In genomic region chr21:38120984-38121855, GRCh38 we compare ENCODE assay signal across 1 cellular context.
TF ChIP-seq lines count a peak whose summit lies in the region.

No MANE protein-coding gene starts in this region.

TF ChIP-seq in K562, 482 proteins besides CTCF, POLR2A, EP300 and RAD21 (continued from another document and continues in another):
- TF ChIP-seq, protein P1, sequence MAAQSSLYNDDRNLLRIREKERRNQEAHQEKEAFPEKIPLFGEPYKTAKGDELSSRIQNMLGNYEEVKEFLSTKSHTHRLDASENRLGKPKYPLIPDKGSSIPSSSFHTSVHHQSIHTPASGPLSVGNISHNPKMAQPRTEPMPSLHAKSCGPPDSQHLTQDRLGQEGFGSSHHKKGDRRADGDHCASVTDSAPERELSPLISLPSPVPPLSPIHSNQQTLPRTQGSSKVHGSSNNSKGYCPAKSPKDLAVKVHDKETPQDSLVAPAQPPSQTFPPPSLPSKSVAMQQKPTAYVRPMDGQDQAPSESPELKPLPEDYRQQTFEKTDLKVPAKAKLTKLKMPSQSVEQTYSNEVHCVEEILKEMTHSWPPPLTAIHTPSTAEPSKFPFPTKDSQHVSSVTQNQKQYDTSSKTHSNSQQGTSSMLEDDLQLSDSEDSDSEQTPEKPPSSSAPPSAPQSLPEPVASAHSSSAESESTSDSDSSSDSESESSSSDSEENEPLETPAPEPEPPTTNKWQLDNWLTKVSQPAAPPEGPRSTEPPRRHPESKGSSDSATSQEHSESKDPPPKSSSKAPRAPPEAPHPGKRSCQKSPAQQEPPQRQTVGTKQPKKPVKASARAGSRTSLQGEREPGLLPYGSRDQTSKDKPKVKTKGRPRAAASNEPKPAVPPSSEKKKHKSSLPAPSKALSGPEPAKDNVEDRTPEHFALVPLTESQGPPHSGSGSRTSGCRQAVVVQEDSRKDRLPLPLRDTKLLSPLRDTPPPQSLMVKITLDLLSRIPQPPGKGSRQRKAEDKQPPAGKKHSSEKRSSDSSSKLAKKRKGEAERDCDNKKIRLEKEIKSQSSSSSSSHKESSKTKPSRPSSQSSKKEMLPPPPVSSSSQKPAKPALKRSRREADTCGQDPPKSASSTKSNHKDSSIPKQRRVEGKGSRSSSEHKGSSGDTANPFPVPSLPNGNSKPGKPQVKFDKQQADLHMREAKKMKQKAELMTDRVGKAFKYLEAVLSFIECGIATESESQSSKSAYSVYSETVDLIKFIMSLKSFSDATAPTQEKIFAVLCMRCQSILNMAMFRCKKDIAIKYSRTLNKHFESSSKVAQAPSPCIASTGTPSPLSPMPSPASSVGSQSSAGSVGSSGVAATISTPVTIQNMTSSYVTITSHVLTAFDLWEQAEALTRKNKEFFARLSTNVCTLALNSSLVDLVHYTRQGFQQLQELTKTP (IDR thresholded peaks at IDR 0.05; ENCODE audit: low read depth in 1 of 2, partially characterized antibody in 2 of 2) = peak in 1 of 2 experiments; percentile 81
- TF ChIP-seq MCM3 (IDR thresholded peaks at IDR 0.05) = no peak
- TF ChIP-seq NBN (IDR thresholded peaks at IDR 0.05; ENCODE audit: low read depth) = peak; percentile 41
- TF ChIP-seq, protein P2, sequence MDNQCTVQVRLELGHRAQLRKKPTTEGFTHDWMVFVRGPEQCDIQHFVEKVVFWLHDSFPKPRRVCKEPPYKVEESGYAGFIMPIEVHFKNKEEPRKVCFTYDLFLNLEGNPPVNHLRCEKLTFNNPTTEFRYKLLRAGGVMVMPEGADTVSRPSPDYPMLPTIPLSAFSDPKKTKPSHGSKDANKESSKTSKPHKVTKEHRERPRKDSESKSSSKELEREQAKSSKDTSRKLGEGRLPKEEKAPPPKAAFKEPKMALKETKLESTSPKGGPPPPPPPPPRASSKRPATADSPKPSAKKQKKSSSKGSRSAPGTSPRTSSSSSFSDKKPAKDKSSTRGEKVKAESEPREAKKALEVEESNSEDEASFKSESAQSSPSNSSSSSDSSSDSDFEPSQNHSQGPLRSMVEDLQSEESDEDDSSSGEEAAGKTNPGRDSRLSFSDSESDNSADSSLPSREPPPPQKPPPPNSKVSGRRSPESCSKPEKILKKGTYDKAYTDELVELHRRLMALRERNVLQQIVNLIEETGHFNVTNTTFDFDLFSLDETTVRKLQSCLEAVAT (IDR thresholded peaks at IDR 0.05) = peak; percentile 85 to 90
- peak; percentile 71; the same call in 1 of the 2 replicates for TF ChIP-seq MTA1 (IDR thresholded peaks at IDR 0.05; ENCODE audit: borderline replicate concordance)
- TF ChIP-seq TAF7 (tag; IDR thresholded peaks at IDR 0.05) = peak; percentile 92
- peak; percentile 45 for TF ChIP-seq GMEB1 (CRISPR knock-in tag; IDR thresholded peaks at IDR 0.05)
- TF ChIP-seq HEY1 (CRISPR knock-in tag; IDR thresholded peaks at IDR 0.05; ENCODE audit: borderline replicate concordance) = no peak
- no peak for TF ChIP-seq CBFB (CRISPR knock-in tag; IDR thresholded peaks at IDR 0.05)
- TF ChIP-seq, protein P3, sequence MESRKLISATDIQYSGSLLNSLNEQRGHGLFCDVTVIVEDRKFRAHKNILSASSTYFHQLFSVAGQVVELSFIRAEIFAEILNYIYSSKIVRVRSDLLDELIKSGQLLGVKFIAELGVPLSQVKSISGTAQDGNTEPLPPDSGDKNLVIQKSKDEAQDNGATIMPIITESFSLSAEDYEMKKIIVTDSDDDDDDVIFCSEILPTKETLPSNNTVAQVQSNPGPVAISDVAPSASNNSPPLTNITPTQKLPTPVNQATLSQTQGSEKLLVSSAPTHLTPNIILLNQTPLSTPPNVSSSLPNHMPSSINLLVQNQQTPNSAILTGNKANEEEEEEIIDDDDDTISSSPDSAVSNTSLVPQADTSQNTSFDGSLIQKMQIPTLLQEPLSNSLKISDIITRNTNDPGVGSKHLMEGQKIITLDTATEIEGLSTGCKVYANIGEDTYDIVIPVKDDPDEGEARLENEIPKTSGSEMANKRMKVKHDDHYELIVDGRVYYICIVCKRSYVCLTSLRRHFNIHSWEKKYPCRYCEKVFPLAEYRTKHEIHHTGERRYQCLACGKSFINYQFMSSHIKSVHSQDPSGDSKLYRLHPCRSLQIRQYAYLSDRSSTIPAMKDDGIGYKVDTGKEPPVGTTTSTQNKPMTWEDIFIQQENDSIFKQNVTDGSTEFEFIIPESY (CRISPR knock-in tag; IDR thresholded peaks at IDR 0.05) = 0 out of 2 replicates have a peak, but pooled peaks have one; percentile 33
- no peak for TF ChIP-seq RREB1 (CRISPR knock-in tag; IDR thresholded peaks at IDR 0.05)
- peak; percentile 94 for TF ChIP-seq MTA3 (IDR thresholded peaks at IDR 0.05; ENCODE audit: borderline replicate concordance)
- TF ChIP-seq NKRF (IDR thresholded peaks at IDR 0.05; ENCODE audit: borderline replicate concordance) = peak; percentile 79
- 0 out of 2 replicates have a peak, but pooled peaks have one; percentile 32 for TF ChIP-seq MEF2D (tag; conservative IDR thresholded peaks at IDR 0.05; ENCODE audit: low read depth)
- 0 out of 2 replicates have a peak, but pooled peaks have one; percentile 19 for TF ChIP-seq JUN (IDR thresholded peaks at IDR 0.05; ENCODE audit: borderline replicate concordance, low read depth, low read length)
- TF ChIP-seq JUN (CRISPR knock-in tag; IDR thresholded peaks at IDR 0.05; ENCODE audit: borderline replicate concordance) = no peak
- no peak for TF ChIP-seq PTTG1 (tag; IDR thresholded peaks at IDR 0.05; ENCODE audit: low read depth)
- peak; percentile 28; the same call in 1 of the 2 replicates for TF ChIP-seq ARID1B (IDR thresholded peaks at IDR 0.05)
- no peak for TF ChIP-seq BDP1 (IDR thresholded peaks at IDR 0.05; ENCODE audit: insufficient read depth, insufficient read length)
- no peak for TF ChIP-seq FOXJ3 (CRISPR knock-in tag; IDR thresholded peaks at IDR 0.05)
- no peak for TF ChIP-seq SETDB1 (IDR thresholded peaks at IDR 0.05; ENCODE audit: low read length)
- peak; percentile 9 to 69; a peak in 2 of 4 replicates for TF ChIP-seq RCOR1 (IDR thresholded peaks at IDR 0.05; ENCODE audit: borderline replicate concordance in 1 of 2, low read depth in 2 of 2, low read length in 2 of 2)
- TF ChIP-seq ZNF12 (CRISPR knock-in tag; IDR thresholded peaks at IDR 0.05) = 0 out of 2 replicates have a peak, but pooled peaks have one; percentile 25
- no peak for TF ChIP-seq HNRNPK (IDR thresholded peaks at IDR 0.05; ENCODE audit: low read depth, low read length, poor library complexity, severe bottlenecking)
- TF ChIP-seq NFYB (IDR thresholded peaks at IDR 0.05; ENCODE audit: extremely low read depth, insufficient read length) = peak; percentile 72
- no peak for TF ChIP-seq MLX (CRISPR knock-in tag; conservative IDR thresholded peaks at IDR 0.05)
- no peak for TF ChIP-seq KHSRP (IDR thresholded peaks at IDR 0.05)
- TF ChIP-seq, protein P4, sequence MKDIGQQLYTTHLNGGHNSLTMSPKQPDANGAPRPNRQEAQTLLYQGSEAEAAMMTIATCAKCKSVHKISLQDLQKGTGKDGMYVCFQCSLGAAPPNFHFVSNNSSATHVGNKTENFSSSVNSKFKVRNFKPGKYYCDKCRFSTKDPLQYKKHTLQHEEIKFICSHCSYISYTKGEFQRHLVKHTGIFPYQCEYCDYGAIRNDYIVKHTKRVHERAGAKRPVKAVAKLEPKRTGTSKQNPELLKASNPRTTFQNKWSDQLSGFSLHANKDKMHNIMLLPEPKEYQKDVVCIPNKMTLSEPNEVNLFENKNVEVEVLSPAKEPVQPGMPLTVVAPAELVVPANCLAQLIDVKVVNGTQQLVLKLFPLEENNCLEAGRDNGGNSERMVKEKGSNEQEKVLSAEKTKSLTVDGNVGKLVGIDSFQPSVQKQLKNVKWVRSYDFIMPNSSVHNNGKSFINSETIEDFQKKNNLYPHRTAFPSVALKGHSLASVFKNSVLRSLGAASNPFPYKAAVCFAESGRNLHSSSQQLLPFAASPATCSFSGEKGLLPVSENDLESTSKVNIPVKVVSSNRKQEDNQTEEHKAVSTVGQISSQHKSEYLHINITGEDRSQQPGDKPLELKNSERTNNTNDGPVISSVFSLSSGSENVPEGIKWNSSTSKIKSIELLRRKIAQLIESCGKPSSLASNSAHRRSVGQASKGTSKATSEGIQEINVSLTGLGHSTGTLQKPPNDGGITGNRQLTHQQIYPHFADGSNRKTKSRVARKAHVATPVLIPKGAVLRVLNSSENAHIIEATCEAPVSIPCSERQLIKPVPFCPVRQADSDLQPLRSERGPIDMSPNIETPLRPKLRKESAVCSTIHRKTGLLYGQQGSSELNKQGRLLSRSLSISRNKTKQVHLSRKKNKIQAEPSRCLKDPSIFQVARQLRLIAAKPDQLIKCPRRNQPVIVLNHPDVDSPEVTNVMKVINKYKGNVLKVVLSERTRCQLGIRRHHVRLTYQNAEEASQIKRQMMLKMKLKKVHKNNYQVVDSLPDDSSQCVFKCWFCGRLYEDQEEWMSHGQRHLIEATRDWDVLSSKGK (CRISPR knock-in tag; IDR thresholded peaks at IDR 0.05) = no peak
- TF ChIP-seq MXI1 (IDR thresholded peaks at IDR 0.05; ENCODE audit: low read depth, low read length) = 0 out of 2 replicates have a peak, but pooled peaks have one; percentile 43
- TF ChIP-seq MEIS2 (IDR thresholded peaks at IDR 0.05; ENCODE audit: partially characterized antibody) = peak; percentile 98
